ENCODE assay signal across 12 cellular contexts in the genomic region with DNA sequence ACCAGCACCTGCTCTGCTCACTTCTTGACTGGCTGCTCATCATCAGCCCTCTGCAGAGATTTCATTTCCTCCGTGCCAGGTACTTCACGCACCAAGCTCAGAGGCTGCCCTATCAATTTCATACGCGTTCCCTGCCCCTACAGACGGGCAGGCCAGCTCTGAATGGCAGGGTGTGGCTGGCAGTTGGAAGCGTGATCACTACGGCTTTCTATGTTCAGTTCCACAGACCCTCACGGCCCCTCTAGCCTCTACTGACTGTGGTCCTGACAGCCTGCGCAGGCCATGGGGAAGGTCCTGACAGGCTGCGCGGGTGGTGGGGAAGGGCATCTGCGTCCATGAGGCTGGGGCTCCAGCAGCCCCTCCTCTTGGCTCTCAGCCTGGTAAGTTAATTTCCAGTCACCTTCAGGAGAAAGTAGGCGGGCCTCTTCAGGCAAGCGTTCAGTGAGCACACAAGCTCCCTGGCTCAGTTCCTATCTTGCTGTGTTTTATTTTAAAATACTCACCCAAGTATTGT.
DNase-seq lines count a peak whose midpoint lies in the region; ATAC-seq and TF ChIP-seq lines count a peak whose summit lies in the region.
"Had no signal": no experiment of that assay in that cellular context is flagged by ENCODE, and none has a peak within 500 bp of the region (broad histone marks: within the 10 kb centered on the region; RNA-seq: fewer than 3 reads in every experiment).

No MANE protein-coding gene starts in this region.

- no peaks in the 10 kb centered on the region for H3K79me2 ChIP-seq in GM23248 (ENCODE audit: insufficient read depth)

- no peak for ATAC-seq in activated B cell treated with CpG ODN at 0.5 μM for 24 hours (ENCODE audit: low read depth)
- peak; percentile 75 for ATAC-seq in left colon

- H3K36me3 ChIP-seq in transverse colon (no peaks in the 10 kb centered on the region), GM23248 (ENCODE audit: low read depth) (no peaks in the 10 kb centered on the region)

- CTCF ChIA-PET in activated B cell treated with CpG ODN at 0.5 μM for 24 hours (lab: Charles Lee) = interaction anchor here (1.2 to 1.3 kb wide), 2 partner anchors 12 to 55 kb away, joined by 3 to 5 read pairs; no protein-coding TSS in a partner anchor

- H3K27me3 ChIP-seq in transverse colon = no peaks in the 10 kb centered on the region
- H3K27me3 ChIP-seq in GM23248 (replicated peaks; ENCODE audit: insufficient read depth) = no peaks in the 10 kb centered on the region
- H3K27me3 ChIP-seq: ascending aorta, testis had no signal

- H3F3A ChIP-seq in GM23248 (ENCODE audit: insufficient read depth) = no peaks in the 10 kb centered on the region

- H3K27ac ChIP-seq in transverse colon (peak overlapping the region; percentile 62 to 84 (median 76)), GM23248 (no peak overlapping the region)
- H3K27ac ChIP-seq: ascending aorta, epithelial cell of prostate, testis had no signal

- H2AFZ ChIP-seq in GM23248 = no peak overlapping the region

- no peaks in the 10 kb centered on the region for H3K9me2 ChIP-seq in GM23248 (ENCODE audit: insufficient read depth)

- TF ChIP-seq POLR2A in transverse colon (IDR thresholded peaks at IDR 0.05) = peak; percentile 54

- H3K36me3 Mint-ChIP-seq in activated B cell treated with CpG ODN at 0.5 μM for 24 hours (ENCODE audit: low read depth) = peaks cover 4% of the 10 kb centered on the region

- H3K9ac ChIP-seq in GM23248 = no peak overlapping the region

- TF ChIP-seq EP300 in transverse colon (IDR thresholded peaks at IDR 0.05; ENCODE audit: low read depth) = no peak

- no peak overlapping the region for H3K4me2 ChIP-seq in GM23248 (ENCODE audit: unreplicated experiment)

- POLR2A ChIA-PET in activated B cell treated with CpG ODN at 0.5 μM for 24 hours (lab: Charles Lee) = interaction anchor here (1.2 to 7.7 kb wide), 2 partner anchors 9 to 13 kb away, joined by 3 to 104 read pairs; no protein-coding TSS in a partner anchor

- no peaks in the 10 kb centered on the region for H3K9me3 Mint-ChIP-seq in activated B cell treated with CpG ODN at 0.5 μM for 24 hours
- H3K9me3 Mint-ChIP-seq: T-helper 1 cell treated with Interleukin-12 subunit alpha and Interleukin-12 subunit beta and Interleukin-4 antibody, amounts not matched to agents 30 μg/mL and 1 μg/mL, for 36 hours had no signal

- TF ChIP-seq CTCF in activated B cell treated with CpG ODN at 0.5 μM for 24 hours (IDR thresholded peaks at IDR 0.05) = no peak
- no peak for TF ChIP-seq CTCF in transverse colon (IDR thresholded peaks at IDR 0.05)

- intact Hi-C loops in activated B cell treated with CpG ODN at 0.5 μM for 24 hours (cut with micrococcal nuclease) (no loop called here), left colon (cut with DNase I, micrococcal nuclease) (no loop called here), transverse colon (cut with DNase I; ENCODE audit: low total_unique reads) (no loop called here)

- peak overlapping the region in 2 of 4 donors; percentile 17 to 32 for H3K4me3 ChIP-seq in transverse colon
- no peak overlapping the region for H3K4me3 ChIP-seq in GM23248
- H3K4me3 ChIP-seq: ascending aorta, testis had no signal

- WGBS in transverse colon (ENCODE audit: low coverage in 1 of 2), 2 donors = 49 to 55% methylated on average over 3 to 14 of the region's 14 CpGs
- 96 to 97% methylated on average over 14 of the region's 14 CpGs for WGBS in GM23248 (ENCODE audit: low coverage in 1 of 2, low lambda C conversion rate in 2 of 2, missing lambda C conversion rate in 2 of 2), 2 experiments

- H3K4me1 Mint-ChIP-seq in activated B cell treated with CpG ODN at 0.5 μM for 24 hours = peaks cover 58% of the 10 kb centered on the region

- no peaks in the 10 kb centered on the region for H3K27me3 Mint-ChIP-seq in activated B cell treated with CpG ODN at 0.5 μM for 24 hours

- H3K4me1 ChIP-seq in transverse colon (peaks cover 5 to 25% (median 18%) of the 10 kb centered on the region in 4 donors), GM23248 (ENCODE audit: insufficient read depth) (no peaks in the 10 kb centered on the region)
- H3K4me1 ChIP-seq: ascending aorta, testis had no signal

- no peaks in the 10 kb centered on the region for H4K20me1 ChIP-seq in GM23248 (ENCODE audit: insufficient read depth)

- in situ Hi-C loops in transverse colon (cut with MboI; ENCODE audit: low pct_ligation_motif_present in 1 of 4, low pct_unique_long_range_greater_than_20kb in 1 of 4, low sequenced_read_pairs in 3 of 4) (loop anchor here in 2 of 4 donors (25.0 kb wide), 3 partner anchors 165 to 685 kb away; partner anchors contain the start of gene ZNF236 (in 1 of the 2)), GM23248 (cut with MboI) (loop anchor here (25.0 kb wide), 1 partner anchor 685 kb away; no protein-coding TSS in a partner anchor)

- DNase-seq in NCI-H2107 treated with DMSO at 0.1 percent for 48 hours (lab: John Stamatoyannopoulos, UW; ENCODE audit: unreplicated experiment) = peak; percentile 89
- no peak for DNase-seq in activated B cell treated with CpG ODN at 0.5 μM for 24 hours
- DNase-seq in left colon = peak; percentile 70 to 77
- peak; percentile 72 for DNase-seq in transverse colon
- DNase-seq in activated CD4-positive, alpha-beta T cell treated with anti-CD3 and anti-CD28 coated beads, Interleukin-2, amount 50 U/mL, for 1 hour = no peak
- no peak for DNase-seq in dermis blood vessel endothelial cell
- no peak for DNase-seq in GM23248
- DNase-seq: NK-92 treated with Interleukin-12 subunit alpha and Interleukin-12 subunit beta, amount 100 ng/mL, for 24 hours; testis had no signal

- peak overlapping the region; percentile 43 for H3K27ac Mint-ChIP-seq in activated B cell treated with CpG ODN at 0.5 μM for 24 hours
- H3K27ac Mint-ChIP-seq: T-helper 1 cell treated with Interleukin-12 subunit alpha and Interleukin-12 subunit beta and Interleukin-4 antibody, amounts not matched to agents 30 μg/mL and 1 μg/mL, for 36 hours had no signal

- H3K9me3 ChIP-seq in transverse colon = no peaks in the 10 kb centered on the region
- H3K9me3 ChIP-seq in GM23248 (ENCODE audit: low read depth) = no peaks in the 10 kb centered on the region
- H3K9me3 ChIP-seq: ascending aorta, testis had no signal

- no peak overlapping the region for H3K4me3 Mint-ChIP-seq in activated B cell treated with CpG ODN at 0.5 μM for 24 hours
- H3K4me3 Mint-ChIP-seq: T-helper 1 cell treated with Interleukin-12 subunit alpha and Interleukin-12 subunit beta and Interleukin-4 antibody, amounts not matched to agents 30 μg/mL and 1 μg/mL, for 36 hours had no signal

Comparison
In these comparisons a context has a peak if more than half of its experiments do, and no peak if none do; other contexts are left out.
1. DNase-seq: peak in NCI-H2107 treated with DMSO at 0.1 percent for 48 hours (single experiment), left colon (2 of 2) and transverse colon (single experiment); none in activated B cell treated with CpG ODN at 0.5 μM for 24 hours (single experiment), activated CD4-positive, alpha-beta T cell treated with anti-CD3 and anti-CD28 coated beads, Interleukin-2, amount 50 U/mL, for 1 hour (single experiment), dermis blood vessel endothelial cell (single experiment) and GM23248 (single experiment).